Comparison of ENCODE assay signal across 9 cellular contexts in the genomic region with DNA sequence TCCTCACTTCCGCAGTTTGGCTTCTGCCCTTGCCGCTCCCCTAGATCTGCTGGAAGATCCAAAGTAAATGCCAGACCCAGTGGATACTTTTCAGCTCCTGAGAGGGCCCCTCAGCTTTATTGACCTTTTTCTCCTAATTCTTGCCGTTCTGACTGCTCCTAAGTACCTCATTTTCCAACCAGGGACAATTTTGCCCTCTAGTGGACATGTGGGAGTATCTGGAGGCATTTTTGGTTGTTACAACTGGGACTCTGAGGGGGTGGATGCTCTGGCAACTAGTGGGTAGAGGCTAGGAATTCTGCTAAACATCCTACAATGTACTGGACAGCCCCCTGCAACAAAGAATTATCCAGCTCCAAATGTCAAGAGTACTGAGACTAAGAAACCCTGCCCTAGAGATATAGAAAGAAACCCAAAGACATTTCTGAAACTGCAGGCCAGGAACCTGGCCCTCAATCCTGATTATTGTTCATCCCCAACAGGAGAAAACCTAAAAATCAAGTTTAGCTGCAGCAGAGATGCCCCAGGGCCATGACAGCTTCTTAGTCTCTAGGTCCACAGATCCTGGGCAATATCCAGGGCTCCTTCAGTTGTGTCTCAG. TPM values are rescaled to one million over a fixed set of nuclear protein-coding genes. Genes with fewer than 3 reads are reported as not detected.
DNase-seq lines count a peak whose midpoint lies in the region; ATAC-seq and TF ChIP-seq lines count a peak whose summit lies in the region.
"Had no signal": no experiment of that assay in that cellular context is flagged by ENCODE, and none has a peak within 500 bp of the region (broad histone marks: within the 10 kb centered on the region; RNA-seq: fewer than 3 reads in every experiment).

No MANE protein-coding gene starts in this region.

- H3K4me1 ChIP-seq in mammary epithelial cell (ENCODE audit: insufficient read depth, low read length): no peaks in the 10 kb centered on the region
- no peaks in the 10 kb centered on the region for H3K4me1 ChIP-seq in Peyer's patch
- no peaks in the 10 kb centered on the region for H3K4me1 ChIP-seq in mucosa of descending colon (ENCODE audit: low read depth)

- H3K79me2 ChIP-seq in mammary epithelial cell (ENCODE audit: insufficient read depth, low read length): no peaks in the 10 kb centered on the region

- intact Hi-C loops in mammary epithelial cell (cut with micrococcal nuclease): loop anchor here (1.0 kb wide), 1 partner anchor 93 kb away; no protein-coding TSS in a partner anchor
- intact Hi-C loops in mucosa of descending colon (cut with DNase I, micrococcal nuclease): no loop called here

- no peak overlapping the region for H3K4me3 Mint-ChIP-seq in nephron
- H3K4me3 Mint-ChIP-seq in activated T-cell treated with anti-CD3 and anti-CD28 coated beads, Interleukin-2, amount 50 U/mL, for 24 hours: no peak overlapping the region

- ATAC-seq in GM21529 (IDR thresholded peaks at IDR 0.05; ENCODE audit: unreplicated experiment): no peak
- ATAC-seq in mucosa of descending colon: no peak

- H3K9me3 Mint-ChIP-seq in nephron: no peaks in the 10 kb centered on the region
- no peaks in the 10 kb centered on the region for H3K9me3 Mint-ChIP-seq in activated T-cell treated with anti-CD3 and anti-CD28 coated beads, Interleukin-2, amount 50 U/mL, for 24 hours

- no peak overlapping the region for H3K4me2 ChIP-seq in mammary epithelial cell (ENCODE audit: insufficient read depth, low read depth, low read length)

- no peaks in the 10 kb centered on the region for H3K36me3 ChIP-seq in mammary epithelial cell (ENCODE audit: insufficient read depth, low read length)
- H3K36me3 ChIP-seq in Peyer's patch: no peaks in the 10 kb centered on the region
- no peaks in the 10 kb centered on the region for H3K36me3 ChIP-seq in mucosa of descending colon (ENCODE audit: low read depth)

- H3K27ac ChIP-seq in mammary epithelial cell (ENCODE audit: insufficient read depth, low read depth, low read length): no peak overlapping the region
- H3K27ac ChIP-seq in Peyer's patch: no peak overlapping the region
- H3K27ac ChIP-seq: epithelial cell of prostate had no signal

- BruUV-seq in mammary epithelial cell (replicated peaks; lab: Mats Ljungman, UMichigan): no TSS peak

- no peaks in the 10 kb centered on the region for H3K36me3 Mint-ChIP-seq in nephron (ENCODE audit: low read depth)
- no peaks in the 10 kb centered on the region for H3K36me3 Mint-ChIP-seq in activated T-cell treated with anti-CD3 and anti-CD28 coated beads, Interleukin-2, amount 50 U/mL, for 24 hours (ENCODE audit: low read depth)

- TF ChIP-seq CTCF in mammary epithelial cell (conservative IDR thresholded peaks at IDR 0.05 in 1 of 2, IDR thresholded peaks at IDR 0.05 in 1 of 2; ENCODE audit: extremely low read depth in 1 of 2, insufficient read depth in 1 of 2, low read depth in 1 of 2, low read length in 2 of 2): peak; percentile 66 to 74
- peak in 2 of 3 experiments; percentile 23 to 26 for TF ChIP-seq CTCF in nephron (IDR thresholded peaks at IDR 0.05; ENCODE audit: unreplicated experiment in 3 of 3)
- TF ChIP-seq CTCF in Peyer's patch (IDR thresholded peaks at IDR 0.05): peak in 3 of 6 experiments; percentile 17 to 27 (median 23)
- TF ChIP-seq CTCF in mucosa of descending colon (IDR thresholded peaks at IDR 0.05): no peak

- peaks cover 5% of the 10 kb centered on the region for H3K4me1 Mint-ChIP-seq in nephron
- H3K4me1 Mint-ChIP-seq in activated T-cell treated with anti-CD3 and anti-CD28 coated beads, Interleukin-2, amount 50 U/mL, for 24 hours (ENCODE audit: low read depth): peaks cover 4% of the 10 kb centered on the region

- no peak overlapping the region for H3K9ac ChIP-seq in mammary epithelial cell (ENCODE audit: insufficient read depth, low read length)

- CTCF ChIA-PET in mammary epithelial cell (lab: Charles Lee; ENCODE audit: low non-redundant PET): no interaction called here

- no peak for TF ChIP-seq POLR2A in Peyer's patch (IDR thresholded peaks at IDR 0.05)

- no peaks in the 10 kb centered on the region for H3K27me3 ChIP-seq in mammary epithelial cell (ENCODE audit: insufficient read depth, low read length)
- no peaks in the 10 kb centered on the region for H3K27me3 ChIP-seq in Peyer's patch

- 35% methylated on average over 3 of the region's 3 CpGs for WGBS in mammary epithelial cell (ENCODE audit: low coverage, missing lambda C conversion rate)

- no peak overlapping the region for H2AFZ ChIP-seq in mammary epithelial cell (ENCODE audit: low read depth, low read length)

- peak; percentile 46 for DNase-seq in ELR (ENCODE audit: low read depth)
- peak; percentile 20 to 35 for DNase-seq in Kasumi-1 (lab: John Stamatoyannopoulos, UW)
- DNase-seq in mammary epithelial cell: peak; percentile 12
- no peak for DNase-seq in Peyer's patch
- DNase-seq in activated T-cell treated with anti-CD3 and anti-CD28 coated beads, Interleukin-2, amount 50 U/mL, for 24 hours: no peak
- no peak for DNase-seq in mucosa of descending colon

- peaks cover 10% of the 10 kb centered on the region for H3K27me3 Mint-ChIP-seq in nephron (ENCODE audit: low read depth)
- H3K27me3 Mint-ChIP-seq in activated T-cell treated with anti-CD3 and anti-CD28 coated beads, Interleukin-2, amount 50 U/mL, for 24 hours: peaks cover 19% of the 10 kb centered on the region

- H4K20me1 ChIP-seq in mammary epithelial cell (ENCODE audit: insufficient read depth, low read length): no peaks in the 10 kb centered on the region

- peak overlapping the region in 1 of 3 experiments; percentile 37 for H3K27ac Mint-ChIP-seq in nephron
- H3K27ac Mint-ChIP-seq in activated T-cell treated with anti-CD3 and anti-CD28 coated beads, Interleukin-2, amount 50 U/mL, for 24 hours: no peak overlapping the region

- H3K9me3 ChIP-seq in mammary epithelial cell (replicated peaks; ENCODE audit: insufficient read depth, low read length): no peaks in the 10 kb centered on the region
- H3K9me3 ChIP-seq in Peyer's patch: no peaks in the 10 kb centered on the region
- no peaks in the 10 kb centered on the region for H3K9me3 ChIP-seq in mucosa of descending colon

- dilution Hi-C loops in mammary epithelial cell (cut with HindIII; ENCODE audit: low sequenced_read_pairs): no loop called here

- H3K4me3 ChIP-seq in mammary epithelial cell (replicated peaks in 1 of 3; ENCODE audit: insufficient read depth in 1 of 3, low read depth in 2 of 3, low read length in 3 of 3) (no peak overlapping the region), Peyer's patch (no peak overlapping the region), mucosa of descending colon (no peak overlapping the region)

- in situ Hi-C loops in mammary epithelial cell (cut with MboI; ENCODE audit: low sequenced_read_pairs in 2 of 2): no loop called here

RNA-seq across cellular contexts. Expression of gene TEX13B, which starts 3.4 kb away (rescaled TPM):
- total RNA-seq in mammary epithelial cell (not detected), Peyer's patch (not detected), mucosa of descending colon (not detected)
- not detected for polyA plus RNA-seq in mammary epithelial cell
- not detected for polyA minus RNA-seq in mammary epithelial cell

Comparison
In these comparisons a context has a peak if more than half of its experiments do, and no peak if none do; other contexts are left out.
1. DNase-seq: peak in ELR (single experiment), Kasumi-1 (2 of 2) and mammary epithelial cell (single experiment); none in Peyer's patch (0 of 3), activated T-cell treated with anti-CD3 and anti-CD28 coated beads, Interleukin-2, amount 50 U/mL, for 24 hours (single experiment) and mucosa of descending colon (0 of 3).